In genomic region chr19:55109527-55110291, GRCh38 we compare ENCODE assay signal across 27 cellular contexts. TPM values are rescaled to one million over a fixed set of nuclear protein-coding genes. Genes with fewer than 3 reads are reported as not detected.
DNase-seq lines count a peak whose midpoint lies in the region; ATAC-seq and TF ChIP-seq lines count a peak whose summit lies in the region.
"Had no signal": no experiment of that assay in that cellular context is flagged by ENCODE, and none has a peak within 500 bp of the region (broad histone marks: within the 10 kb centered on the region; RNA-seq: fewer than 3 reads in every experiment).

No MANE protein-coding gene starts in this region.

- WGBS in gastroesophageal sphincter (ENCODE audit: low coverage in 1 of 2), 2 donors, result 61 to 72% methylated on average over 3 to 6 of the region's 20 CpGs

- peaks cover 3% of the 10 kb centered on the region for H3K4me1 Mint-ChIP-seq in activated naive CD8-positive, alpha-beta T cell treated with anti-CD3 and anti-CD28 coated beads for 36 hours

- H3K36me3 ChIP-seq in left ventricle myocardium inferior, result peaks cover 48% of the 10 kb centered on the region
- peaks cover 37% of the 10 kb centered on the region for H3K36me3 ChIP-seq in right atrium auricular region
- H3K36me3 ChIP-seq in gastroesophageal sphincter, result peaks cover 0 to 50% of the 10 kb centered on the region in 2 donors
- peaks cover 10% of the 10 kb centered on the region for H3K36me3 ChIP-seq in upper lobe of right lung
- H3K36me3 ChIP-seq: cardiac muscle cell had no signal

- TF ChIP-seq EP300 in gastroesophageal sphincter (IDR thresholded peaks at IDR 0.05), result no peak

- no peak overlapping the region for H3K4me3 ChIP-seq in left ventricle myocardium inferior
- H3K4me3 ChIP-seq in right atrium auricular region, result no peak overlapping the region
- H3K4me3 ChIP-seq in gastroesophageal sphincter, result no peak overlapping the region
- H3K4me3 ChIP-seq in upper lobe of right lung, result no peak overlapping the region
- H3K4me3 ChIP-seq: A549, cardiac muscle cell, dorsolateral prefrontal cortex, hepatocyte, MG63 had no signal

- peaks cover 17% of the 10 kb centered on the region for H3K36me3 Mint-ChIP-seq in activated naive CD8-positive, alpha-beta T cell treated with anti-CD3 and anti-CD28 coated beads for 36 hours

- no peak for DNase-seq in left ventricle myocardium inferior
- no peak for DNase-seq in right atrium auricular region (ENCODE audit: low spot score)
- DNase-seq in upper lobe of right lung, result peak; percentile 6
- DNase-seq in activated naive CD8-positive, alpha-beta T cell treated with anti-CD3 and anti-CD28 coated beads for 36 hours, result no peak
- DNase-seq: activated CD4-positive, alpha-beta T cell treated with anti-CD3 and anti-CD28 coated beads, Interleukin-2, amount 50 U/mL, for 4 hours; activated gamma-delta T cell treated with Interleukin-2 at 50 U/mL for 16 hours; amniotic stem cell; dorsolateral prefrontal cortex; foreskin keratinocyte; MG63; NCI-H1436; NCI-H510A treated with DMSO at 0.1 percent for 48 hours; NK-92 treated with Interleukin-12 subunit alpha and Interleukin-12 subunit beta, amount 100 ng/mL, for 24 hours; nucleus accumbens; stimulated activated CD4-positive, alpha-beta T cell treated with anti-CD3 and anti-CD28 coated beads, Interleukin-12 subunit alpha, Interleukin-12 subunit beta, amount 100 ng/mL, for 4 hours had no signal

- H3K27me3 Mint-ChIP-seq in activated naive CD8-positive, alpha-beta T cell treated with anti-CD3 and anti-CD28 coated beads for 36 hours, result no peaks in the 10 kb centered on the region
- H3K27me3 Mint-ChIP-seq: IgD-negative memory B cell had no signal

- H3K27ac ChIP-seq in left ventricle myocardium inferior (replicated peaks) (peak overlapping the region; percentile 40), right atrium auricular region (no peak overlapping the region), gastroesophageal sphincter (peak overlapping the region in 3 of 4 donors; percentile 54 to 98 (median 96)), upper lobe of right lung (no peak overlapping the region)
- H3K27ac ChIP-seq: C4-2B, cardiac muscle cell, dorsolateral prefrontal cortex, epithelial cell of prostate, foreskin keratinocyte, hepatocyte, VCaP had no signal

- H3K27me3 ChIP-seq in left ventricle myocardium inferior (ENCODE audit: low read depth), result no peaks in the 10 kb centered on the region
- no peaks in the 10 kb centered on the region for H3K27me3 ChIP-seq in right atrium auricular region
- H3K27me3 ChIP-seq in gastroesophageal sphincter, result no peaks in the 10 kb centered on the region
- H3K27me3 ChIP-seq in upper lobe of right lung, result no peaks in the 10 kb centered on the region
- H3K27me3 ChIP-seq: cardiac muscle cell, dorsolateral prefrontal cortex, foreskin keratinocyte, hepatocyte, MG63 had no signal

- H3K9me3 Mint-ChIP-seq in activated naive CD8-positive, alpha-beta T cell treated with anti-CD3 and anti-CD28 coated beads for 36 hours, result peaks cover 2% of the 10 kb centered on the region
- H3K9me3 Mint-ChIP-seq: IgD-negative memory B cell had no signal

- H3K4me1 ChIP-seq in left ventricle myocardium inferior (peaks cover 41% of the 10 kb centered on the region), right atrium auricular region (peaks cover 0 to 35% of the 10 kb centered on the region in 2 donors), gastroesophageal sphincter (peaks cover 0 to 59% (median 25%) of the 10 kb centered on the region in 3 donors), upper lobe of right lung (peaks cover 4% of the 10 kb centered on the region)
- H3K4me1 ChIP-seq: foreskin keratinocyte had no signal

- no peaks in the 10 kb centered on the region for H3K9me3 ChIP-seq in left ventricle myocardium inferior (replicated peaks)
- H3K9me3 ChIP-seq in right atrium auricular region, result no peaks in the 10 kb centered on the region
- H3K9me3 ChIP-seq in gastroesophageal sphincter, result no peaks in the 10 kb centered on the region
- no peaks in the 10 kb centered on the region for H3K9me3 ChIP-seq in upper lobe of right lung
- H3K9me3 ChIP-seq: A549, MG63 had no signal

- ATAC-seq in gastroesophageal sphincter (no peak), upper lobe of right lung (no peak), GM19452 (IDR thresholded peaks at IDR 0.05; ENCODE audit: unreplicated experiment) (no peak)
- ATAC-seq: A549, foreskin keratinocyte, Panc1 had no signal

- TF ChIP-seq CTCF in left ventricle myocardium inferior (IDR thresholded peaks at IDR 0.05; ENCODE audit: borderline replicate concordance) (no peak), right atrium auricular region (IDR thresholded peaks at IDR 0.05) (no peak), gastroesophageal sphincter (IDR thresholded peaks at IDR 0.05) (no peak), upper lobe of right lung (IDR thresholded peaks at IDR 0.05) (no peak)

- no peak overlapping the region for H3K4me3 Mint-ChIP-seq in activated naive CD8-positive, alpha-beta T cell treated with anti-CD3 and anti-CD28 coated beads for 36 hours
- H3K4me3 Mint-ChIP-seq: IgD-negative memory B cell had no signal

- TF ChIP-seq POLR2A in gastroesophageal sphincter (IDR thresholded peaks at IDR 0.05), result no peak

- intact Hi-C loops in left ventricle myocardium inferior (cut with micrococcal nuclease) (no loop called here), upper lobe of right lung (cut with DNase I) (no loop called here)

- no peak overlapping the region for H3K27ac Mint-ChIP-seq in activated naive CD8-positive, alpha-beta T cell treated with anti-CD3 and anti-CD28 coated beads for 36 hours

RNA-seq across cellular contexts. Expression of gene PPP1R12C, which starts 7.7 kb away (rescaled TPM):
- total RNA-seq in left ventricle myocardium inferior (228 TPM), right atrium auricular region (100 to 1,000 TPM in 1 of 2 donors, 10 to 100 TPM in 1; 98.9 to 205 TPM), gastroesophageal sphincter (100 to 1,000 TPM; 268 to 479 (median 276) TPM), upper lobe of right lung (120 TPM)
- 10 to 100 TPM; 67.2 to 73.5 TPM for total RNA-seq in activated naive CD8-positive, alpha-beta T cell treated with anti-CD3 and anti-CD28 coated beads for 36 hours

RNA-seq across cellular contexts. Expression of gene EPS8L1, which starts 34.0 kb away (rescaled TPM):
- total RNA-seq in left ventricle myocardium inferior (0.88 TPM), right atrium auricular region (10 to 100 TPM in 1 of 2 donors, 1 to 10 TPM in 1; 6.7 to 13.8 TPM), gastroesophageal sphincter (10 to 100 TPM in 1 of 4 donors, 1 to 10 TPM in 3; 2.2 to 10.5 (median 2.5) TPM), upper lobe of right lung (35.6 TPM)
- 1 to 10 TPM; 1.3 to 1.5 TPM for total RNA-seq in activated naive CD8-positive, alpha-beta T cell treated with anti-CD3 and anti-CD28 coated beads for 36 hours

RNA-seq across cellular contexts. Expression of gene TNNT1, which starts 39.3 kb away (rescaled TPM):
- total RNA-seq in left ventricle myocardium inferior, result 140 TPM
- total RNA-seq in right atrium auricular region, result 10 to 100 TPM in 1 of 2 donors, 1 to 10 TPM in 1; 6.8 to 46.5 TPM
- 1 to 10 TPM in 1 of 4 donors, not detected in 3; 4.4 TPM for total RNA-seq in gastroesophageal sphincter
- 1.2 TPM for total RNA-seq in upper lobe of right lung
- total RNA-seq in activated naive CD8-positive, alpha-beta T cell treated with anti-CD3 and anti-CD28 coated beads for 36 hours, result not detected

RNA-seq across cellular contexts. Expression of gene RDH13, which starts 46.8 kb away (rescaled TPM):
- total RNA-seq in left ventricle myocardium inferior (53.8 TPM), right atrium auricular region (10 to 100 TPM; 26.5 to 28.1 TPM), gastroesophageal sphincter (10 to 100 TPM in 3 of 4 donors, 1 to 10 TPM in 1; 10.0 to 15.6 (median 13.9) TPM), upper lobe of right lung (30.0 TPM)
- total RNA-seq in activated naive CD8-positive, alpha-beta T cell treated with anti-CD3 and anti-CD28 coated beads for 36 hours, result 10 to 100 TPM; 21.7 to 24.0 TPM

RNA-seq across cellular contexts. Expression of gene TNNI3, which starts 47.8 kb away (rescaled TPM):
- total RNA-seq in left ventricle myocardium inferior, result 7,701 TPM
- 1,000 to 10,000 TPM; 3,822 to 4,003 TPM for total RNA-seq in right atrium auricular region
- not detected for total RNA-seq in gastroesophageal sphincter
- total RNA-seq in upper lobe of right lung, result not detected
- total RNA-seq in activated naive CD8-positive, alpha-beta T cell treated with anti-CD3 and anti-CD28 coated beads for 36 hours, result under 1 TPM in 1 of 2 experiments, not detected in 1; 0.25 TPM
- total RNA-seq: mononuclear cell; T-helper 2 cell treated with Interferon-gamma antibody and Interleukin-4, amounts not matched to agents 100 ng/mL and 5 ng/mL, for 36 hours had no signal

Comparison
In these comparisons a context has a peak if more than half of its experiments do, and no peak if none do; other contexts are left out.
1. H3K27ac ChIP-seq: peak in left ventricle myocardium inferior (single experiment) and gastroesophageal sphincter (3 of 4); none in right atrium auricular region (0 of 2) and upper lobe of right lung (single experiment).